1 cellular context compared by ENCODE assay signal in the genomic region with DNA sequence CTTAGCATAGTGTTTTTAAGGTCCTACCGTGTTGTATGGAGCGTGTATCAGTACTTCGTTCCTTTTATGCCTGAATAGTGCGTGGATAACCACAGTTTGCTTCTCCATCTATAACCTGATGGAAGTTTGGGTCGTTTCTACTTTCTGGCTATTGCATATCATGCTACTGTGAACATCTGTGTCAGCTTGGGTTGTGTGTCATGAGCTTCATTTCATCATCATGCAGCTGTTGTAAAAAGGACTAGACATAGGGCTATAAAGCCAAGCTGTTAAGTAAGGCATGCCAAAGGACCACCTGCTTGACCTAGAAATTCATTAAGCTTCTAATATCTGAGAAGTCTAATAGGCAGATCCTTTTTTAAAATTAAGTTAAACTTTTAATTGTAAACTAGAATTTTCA.
TF ChIP-seq lines count a peak whose summit lies in the region.

No MANE protein-coding gene starts in this region.

TF ChIP-seq in GM12891, 5 proteins besides CTCF, POLR2A, EP300 and RAD21 (continued from another document):
- TF ChIP-seq POU2F2 (IDR thresholded peaks at IDR 0.05; ENCODE audit: low read depth, low read length) (no peak), POLR2AphosphoS5 (IDR thresholded peaks at IDR 0.05; ENCODE audit: low read depth, low read length) (no peak)
TF ChIP-seq in GM12891: peak in this region for 0.
